ENCODE assay signal across 17 cellular contexts in the genomic region with DNA sequence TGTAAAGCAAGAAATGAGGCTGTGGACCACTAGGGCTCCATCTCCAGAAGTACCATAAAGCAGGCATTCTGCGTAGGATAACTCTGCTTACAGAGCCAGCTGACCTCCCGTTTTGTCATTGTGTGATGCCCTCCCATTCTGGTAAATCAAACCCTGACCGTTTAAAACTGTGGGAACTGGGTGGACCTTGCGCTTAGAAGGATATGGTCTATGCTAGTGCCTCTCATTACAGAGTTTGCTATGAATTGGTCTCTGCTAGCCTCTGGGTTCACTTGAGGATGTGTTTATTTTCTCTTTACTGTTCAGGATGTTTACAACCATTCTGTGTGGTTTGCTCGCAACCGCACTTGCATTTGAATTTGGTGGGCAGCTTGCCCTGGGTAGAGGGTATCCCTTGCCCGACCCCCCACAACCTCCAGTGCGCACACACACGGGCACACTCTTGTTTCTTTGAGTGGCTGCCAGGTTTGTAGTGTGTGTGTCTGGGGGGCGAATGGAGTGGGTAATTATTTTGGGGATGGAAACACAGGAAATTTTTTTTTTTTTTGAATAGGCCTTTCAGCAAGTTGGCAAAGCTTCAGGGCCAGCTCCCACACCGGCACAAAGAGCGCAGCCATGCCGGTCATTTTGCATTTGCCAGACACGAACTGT.
DNase-seq lines count a peak whose midpoint lies in the region; ATAC-seq and TF ChIP-seq lines count a peak whose summit lies in the region.
"Had no signal": no experiment of that assay in that cellular context is flagged by ENCODE, and none has a peak within 500 bp of the region (broad histone marks: within the 10 kb centered on the region; RNA-seq: fewer than 3 reads in every experiment).

No MANE protein-coding gene starts in this region.

- H3K27ac ChIP-seq in trophoblast cell (ENCODE audit: low read depth, low read length) (no peak overlapping the region), Peyer's patch (peak overlapping the region in 2 of 4 donors; percentile 4 to 20)

- no peak for TF ChIP-seq POLR2A in Peyer's patch (IDR thresholded peaks at IDR 0.05)

- H3K4me1 ChIP-seq in trophoblast cell (ENCODE audit: control insufficient read depth in 1 of 2, insufficient read depth in 2 of 2, low read length in 2 of 2) (peaks cover 0 to 2% of the 10 kb centered on the region in 2 experiments), Peyer's patch (peaks cover 0 to 20% (median 0%) of the 10 kb centered on the region in 4 donors)

- no peaks in the 10 kb centered on the region for H3K36me3 ChIP-seq in trophoblast cell (ENCODE audit: control insufficient read depth in 1 of 2, insufficient read depth in 2 of 2, low read length in 2 of 2)
- no peaks in the 10 kb centered on the region for H3K36me3 ChIP-seq in Peyer's patch
- H3K36me3 ChIP-seq: esophagus muscularis mucosa, heart right ventricle had no signal

- peaks cover 60% of the 10 kb centered on the region for H3K4me1 Mint-ChIP-seq in activated CD8-positive, alpha-beta memory T cell treated with anti-CD3 and anti-CD28 coated beads, Interleukin-2, amount 10 ng/mL, durations not matched to agents 7 days and 5 days

- H3K23ac ChIP-seq in trophoblast cell (ENCODE audit: low read length) = no peak overlapping the region

- CTCF ChIA-PET in activated CD8-positive, alpha-beta memory T cell treated with anti-CD3 and anti-CD28 coated beads, Interleukin-2, amount 10 ng/mL, durations not matched to agents 7 days and 5 days (lab: Charles Lee) = interaction anchor here (0.6 to 2.4 kb wide), 4 partner anchors 12 to 160 kb away, joined by 3 to 9 read pairs (median 3); no protein-coding TSS in a partner anchor

- H2BK5ac ChIP-seq in trophoblast cell (ENCODE audit: low read depth, low read length, poor library complexity) = no peak overlapping the region

- H3K14ac ChIP-seq in trophoblast cell (ENCODE audit: low read length) = no peak overlapping the region

- no peak overlapping the region for H2BK120ac ChIP-seq in trophoblast cell (ENCODE audit: insufficient read depth, low read length, poor library complexity)

- H3K9me3 ChIP-seq in trophoblast cell (ENCODE audit: insufficient read depth, low read depth, low read length) (no peaks in the 10 kb centered on the region), Peyer's patch (no peaks in the 10 kb centered on the region)
- H3K9me3 ChIP-seq: esophagus muscularis mucosa, heart right ventricle had no signal

- no peak overlapping the region for H2AK5ac ChIP-seq in trophoblast cell (ENCODE audit: low read length)

- peak overlapping the region; percentile 3 for H3K27ac Mint-ChIP-seq in activated CD8-positive, alpha-beta memory T cell treated with anti-CD3 and anti-CD28 coated beads, Interleukin-2, amount 10 ng/mL, durations not matched to agents 7 days and 5 days
- H3K27ac Mint-ChIP-seq: CD4-positive, alpha-beta T cell had no signal

- H3K9ac ChIP-seq in trophoblast cell (ENCODE audit: low read length) = no peak overlapping the region

- no CpG with 5 or more reads among the region's 14 CpGs for WGBS in trophoblast cell (ENCODE audit: extremely low coverage, insufficient coverage, insufficient read length)

- H3K4me2 ChIP-seq in trophoblast cell (ENCODE audit: low read length) = no peak overlapping the region

- DNase-seq in activated CD8-positive, alpha-beta memory T cell treated with anti-CD3 and anti-CD28 coated beads, Interleukin-2, amount 10 ng/mL, durations not matched to agents 7 days and 5 days = no peak
- DNase-seq in activated CD8-positive, alpha-beta memory T cell treated with anti-CD3 and anti-CD28 coated beads for 24 hours = no peak
- DNase-seq in globus pallidus (ENCODE audit: low spot score) = peak; percentile 63
- no peak for DNase-seq in trophoblast cell
- DNase-seq in Peyer's patch = no peak
- DNase-seq in NCI-H748 treated with DMSO at 0.1 percent for 48 hours (lab: John Stamatoyannopoulos, UW) = no peak
- DNase-seq: activated CD4-positive, alpha-beta T cell treated with anti-CD3 and anti-CD28 coated beads for 4 hours; activated CD8-positive, alpha-beta memory T cell treated with anti-CD3 and anti-CD28 coated beads, Interleukin-2, amount 50 U/mL, for 48 hours; activated naive CD4-positive, alpha-beta T cell treated with anti-CD3 and anti-CD28 coated beads, Interleukin-2, amount 50 U/mL, for 16 hours; CD4-positive, alpha-beta T cell; heart right ventricle; NCI-H2171; stimulated activated naive CD4-positive, alpha-beta T cell treated with Interleukin-2 at 50 U/mL for 16 hours; T1000 had no signal

- H2BK12ac ChIP-seq in trophoblast cell (ENCODE audit: low read length) = no peak overlapping the region

- H3K4me3 ChIP-seq in trophoblast cell (ENCODE audit: low read depth, low read length) = no peak overlapping the region
- no peak overlapping the region for H3K4me3 ChIP-seq in Peyer's patch
- H3K4me3 ChIP-seq: esophagus muscularis mucosa had no signal

- no peaks in the 10 kb centered on the region for H3K27me3 Mint-ChIP-seq in activated CD8-positive, alpha-beta memory T cell treated with anti-CD3 and anti-CD28 coated beads, Interleukin-2, amount 10 ng/mL, durations not matched to agents 7 days and 5 days
- H3K27me3 Mint-ChIP-seq: CD4-positive, alpha-beta T cell had no signal

- TF ChIP-seq CTCF in Peyer's patch (IDR thresholded peaks at IDR 0.05) = no peak

- H3K79me2 ChIP-seq in trophoblast cell (ENCODE audit: control insufficient read depth, insufficient read depth, low read length, poor library complexity) = peaks cover 3% of the 10 kb centered on the region

- H4K91ac ChIP-seq in trophoblast cell (ENCODE audit: low read depth, low read length) = no peak overlapping the region

- H4K8ac ChIP-seq in trophoblast cell (ENCODE audit: low read depth, low read length) = no peak overlapping the region

- H3K79me1 ChIP-seq in trophoblast cell (ENCODE audit: low read length) = no peaks in the 10 kb centered on the region

- H2AFZ ChIP-seq in trophoblast cell (ENCODE audit: insufficient read depth, low read length, poor library complexity) = no peak overlapping the region

- H3K4me3 Mint-ChIP-seq in activated CD8-positive, alpha-beta memory T cell treated with anti-CD3 and anti-CD28 coated beads, Interleukin-2, amount 10 ng/mL, durations not matched to agents 7 days and 5 days = no peak overlapping the region
- H3K4me3 Mint-ChIP-seq: CD4-positive, alpha-beta T cell had no signal

- H3K18ac ChIP-seq in trophoblast cell (ENCODE audit: low read length) = peak overlapping the region; percentile 21

- H3K4ac ChIP-seq in trophoblast cell (ENCODE audit: low read depth, low read length) = peak overlapping the region; percentile 27

- H4K12ac ChIP-seq in trophoblast cell (ENCODE audit: low read depth, low read length) = no peak overlapping the region

- no peak for ATAC-seq in activated CD8-positive, alpha-beta memory T cell treated with anti-CD3 and anti-CD28 coated beads, Interleukin-2, amount 10 ng/mL, durations not matched to agents 7 days and 5 days
- ATAC-seq in HG03571 (IDR thresholded peaks at IDR 0.05; ENCODE audit: unreplicated experiment) = no peak

- no peaks in the 10 kb centered on the region for H3K9me3 Mint-ChIP-seq in activated CD8-positive, alpha-beta memory T cell treated with anti-CD3 and anti-CD28 coated beads, Interleukin-2, amount 10 ng/mL, durations not matched to agents 7 days and 5 days (ENCODE audit: low read depth)
- H3K9me3 Mint-ChIP-seq: CD4-positive, alpha-beta T cell had no signal

- H3K36me3 Mint-ChIP-seq in activated CD8-positive, alpha-beta memory T cell treated with anti-CD3 and anti-CD28 coated beads, Interleukin-2, amount 10 ng/mL, durations not matched to agents 7 days and 5 days = no peaks in the 10 kb centered on the region

- no peaks in the 10 kb centered on the region for H3K27me3 ChIP-seq in trophoblast cell (ENCODE audit: insufficient read depth, low read length)
- no peaks in the 10 kb centered on the region for H3K27me3 ChIP-seq in Peyer's patch
- H3K27me3 ChIP-seq: esophagus muscularis mucosa, heart right ventricle had no signal

TF ChIP-seq in PFSK-1, 5 proteins besides CTCF, POLR2A, EP300 and RAD21:
- TF ChIP-seq, protein P1, sequence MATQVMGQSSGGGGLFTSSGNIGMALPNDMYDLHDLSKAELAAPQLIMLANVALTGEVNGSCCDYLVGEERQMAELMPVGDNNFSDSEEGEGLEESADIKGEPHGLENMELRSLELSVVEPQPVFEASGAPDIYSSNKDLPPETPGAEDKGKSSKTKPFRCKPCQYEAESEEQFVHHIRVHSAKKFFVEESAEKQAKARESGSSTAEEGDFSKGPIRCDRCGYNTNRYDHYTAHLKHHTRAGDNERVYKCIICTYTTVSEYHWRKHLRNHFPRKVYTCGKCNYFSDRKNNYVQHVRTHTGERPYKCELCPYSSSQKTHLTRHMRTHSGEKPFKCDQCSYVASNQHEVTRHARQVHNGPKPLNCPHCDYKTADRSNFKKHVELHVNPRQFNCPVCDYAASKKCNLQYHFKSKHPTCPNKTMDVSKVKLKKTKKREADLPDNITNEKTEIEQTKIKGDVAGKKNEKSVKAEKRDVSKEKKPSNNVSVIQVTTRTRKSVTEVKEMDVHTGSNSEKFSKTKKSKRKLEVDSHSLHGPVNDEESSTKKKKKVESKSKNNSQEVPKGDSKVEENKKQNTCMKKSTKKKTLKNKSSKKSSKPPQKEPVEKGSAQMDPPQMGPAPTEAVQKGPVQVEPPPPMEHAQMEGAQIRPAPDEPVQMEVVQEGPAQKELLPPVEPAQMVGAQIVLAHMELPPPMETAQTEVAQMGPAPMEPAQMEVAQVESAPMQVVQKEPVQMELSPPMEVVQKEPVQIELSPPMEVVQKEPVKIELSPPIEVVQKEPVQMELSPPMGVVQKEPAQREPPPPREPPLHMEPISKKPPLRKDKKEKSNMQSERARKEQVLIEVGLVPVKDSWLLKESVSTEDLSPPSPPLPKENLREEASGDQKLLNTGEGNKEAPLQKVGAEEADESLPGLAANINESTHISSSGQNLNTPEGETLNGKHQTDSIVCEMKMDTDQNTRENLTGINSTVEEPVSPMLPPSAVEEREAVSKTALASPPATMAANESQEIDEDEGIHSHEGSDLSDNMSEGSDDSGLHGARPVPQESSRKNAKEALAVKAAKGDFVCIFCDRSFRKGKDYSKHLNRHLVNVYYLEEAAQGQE (IDR thresholded peaks at IDR 0.05; ENCODE audit: insufficient read depth in 1 of 2, low read depth in 2 of 2, low read length in 2 of 2) = no peak
- TF ChIP-seq SIN3A (IDR thresholded peaks at IDR 0.05; ENCODE audit: borderline replicate concordance, insufficient read depth, low read length) (peak; percentile 36; the same call in 1 of the 2 replicates), TAF1 (IDR thresholded peaks at IDR 0.05; ENCODE audit: borderline replicate concordance, insufficient read depth, low read length) (no peak)
